Comparison of ENCODE assay signal across 20 cellular contexts in the genomic region with DNA sequence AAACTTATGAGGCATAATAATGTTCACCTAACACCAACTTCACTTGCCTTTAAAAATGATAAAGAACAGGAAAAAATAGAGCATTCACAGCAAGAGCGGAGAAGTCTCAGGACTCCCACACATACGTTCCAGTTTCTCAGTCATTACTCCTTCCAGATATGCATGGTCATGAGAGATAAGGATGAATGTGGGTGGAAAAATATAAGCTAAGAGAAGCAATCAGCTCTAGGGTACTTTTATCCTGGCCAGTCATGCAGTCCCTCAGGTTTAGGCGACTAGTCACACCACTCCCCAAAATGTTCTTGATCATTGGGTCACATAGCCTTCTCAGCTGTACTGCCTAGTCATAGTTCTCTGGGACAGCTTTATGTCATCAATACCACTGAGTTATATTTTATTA. TPM values are rescaled to one million over a fixed set of nuclear protein-coding genes. Genes with fewer than 3 reads are reported as not detected.
"Had no signal": no experiment of that assay in that cellular context is flagged by ENCODE, and none has a peak within 500 bp of the region (broad histone marks: within the 10 kb centered on the region; RNA-seq: fewer than 3 reads in every experiment).

No MANE protein-coding gene starts in this region.

- H3K27ac ChIP-seq: gastroesophageal sphincter, heart right ventricle, left ventricle myocardium inferior, tibial artery, VCaP had no signal

- DNase-seq: activated CD4-positive, alpha-beta T cell treated with anti-CD3 and anti-CD28 coated beads, Interleukin-2, amount 50 U/mL, for 48 hours; activated naive CD4-positive, alpha-beta T cell treated with anti-CD3 and anti-CD28 coated beads for 36 hours; activated naive CD8-positive, alpha-beta T cell treated with anti-CD3 and anti-CD28 coated beads, Interleukin-2, amount 50 U/mL, for 24 hours; effector memory CD4-positive, alpha-beta T cell; heart right ventricle; left ventricle myocardium inferior; naive thymus-derived CD8-positive, alpha-beta T cell; nucleus accumbens; stimulated activated CD4-positive, alpha-beta T cell treated with anti-CD3 and anti-CD28 coated beads, Interleukin-15, amount 100 ng/mL, for 24 hours; stimulated activated CD4-positive, alpha-beta T cell treated with anti-CD3 and anti-CD28 coated beads, Interleukin-4, amount 100 ng/mL, for 1 hour; stimulated activated naive B cell treated with anti-CD40 and anti-IgM and Interleukin-4, amounts not matched to agents 10 μg/mL and 1 μg/mL and 100 μg/mL, for 72 hours; tibial artery had no signal

- H3K27ac Mint-ChIP-seq: activated naive CD4-positive, alpha-beta T cell treated with anti-CD3 and anti-CD28 coated beads for 36 hours; activated naive CD8-positive, alpha-beta T cell treated with anti-CD3 and anti-CD28 coated beads, Interleukin-2, amount 50 U/mL, for 24 hours; activated T-helper 17 cell treated with anti-CD3 and anti-CD28 coated beads, Interleukin-2, amount 50 U/mL, for 72 hours; memory B cell; naive thymus-derived CD8-positive, alpha-beta T cell; stimulated activated naive B cell treated with anti-CD40 and anti-IgM and Interleukin-4, amounts not matched to agents 10 μg/mL and 1 μg/mL and 100 μg/mL, for 72 hours had no signal

- H3K36me3 ChIP-seq: gastroesophageal sphincter, heart right ventricle, left ventricle myocardium inferior, tibial artery had no signal

- H3K27me3 Mint-ChIP-seq: activated naive CD8-positive, alpha-beta T cell treated with anti-CD3 and anti-CD28 coated beads, Interleukin-2, amount 50 U/mL, for 24 hours; activated T-helper 17 cell treated with anti-CD3 and anti-CD28 coated beads, Interleukin-2, amount 50 U/mL, for 72 hours; central memory CD8-positive, alpha-beta T cell; memory B cell; naive thymus-derived CD8-positive, alpha-beta T cell; stimulated activated naive B cell treated with anti-CD40 and anti-IgM and Interleukin-4, amounts not matched to agents 10 μg/mL and 1 μg/mL and 100 μg/mL, for 72 hours had no signal

- H3K36me3 Mint-ChIP-seq: memory B cell; naive thymus-derived CD8-positive, alpha-beta T cell; stimulated activated naive B cell treated with anti-CD40 and anti-IgM and Interleukin-4, amounts not matched to agents 10 μg/mL and 1 μg/mL and 100 μg/mL, for 72 hours had no signal

- H3K27me3 ChIP-seq: gastroesophageal sphincter, heart right ventricle, tibial artery had no signal

- H3K4me1 ChIP-seq: gastroesophageal sphincter, heart right ventricle, left ventricle myocardium inferior, tibial artery had no signal

- H3K9me3 ChIP-seq: gastroesophageal sphincter, heart right ventricle, left ventricle myocardium inferior, tibial artery had no signal

- H3K4me3 Mint-ChIP-seq: activated naive CD4-positive, alpha-beta T cell treated with anti-CD3 and anti-CD28 coated beads for 36 hours; activated naive CD8-positive, alpha-beta T cell treated with anti-CD3 and anti-CD28 coated beads, Interleukin-2, amount 50 U/mL, for 24 hours; activated T-helper 17 cell treated with anti-CD3 and anti-CD28 coated beads, Interleukin-2, amount 50 U/mL, for 72 hours; central memory CD8-positive, alpha-beta T cell; memory B cell; naive thymus-derived CD8-positive, alpha-beta T cell; stimulated activated naive B cell treated with anti-CD40 and anti-IgM and Interleukin-4, amounts not matched to agents 10 μg/mL and 1 μg/mL and 100 μg/mL, for 72 hours had no signal

- H3K9me3 Mint-ChIP-seq: memory B cell; stimulated activated naive B cell treated with anti-CD40 and anti-IgM and Interleukin-4, amounts not matched to agents 10 μg/mL and 1 μg/mL and 100 μg/mL, for 72 hours had no signal

- H3K4me3 ChIP-seq: gastroesophageal sphincter, heart right ventricle, left ventricle myocardium inferior, tibial artery had no signal

- FAIRE-seq: keratinocyte had no signal

- H3K4me1 Mint-ChIP-seq: activated naive CD8-positive, alpha-beta T cell treated with anti-CD3 and anti-CD28 coated beads, Interleukin-2, amount 50 U/mL, for 24 hours; activated T-helper 17 cell treated with anti-CD3 and anti-CD28 coated beads, Interleukin-2, amount 50 U/mL, for 72 hours; central memory CD8-positive, alpha-beta T cell; memory B cell; naive thymus-derived CD8-positive, alpha-beta T cell; stimulated activated naive B cell treated with anti-CD40 and anti-IgM and Interleukin-4, amounts not matched to agents 10 μg/mL and 1 μg/mL and 100 μg/mL, for 72 hours had no signal

RNA-seq across cellular contexts. Expression of a gene that starts 29.2 kb away (rescaled TPM):
- total RNA-seq: activated naive CD4-positive, alpha-beta T cell treated with anti-CD3 and anti-CD28 coated beads for 36 hours; activated T-helper 17 cell treated with anti-CD3 and anti-CD28 coated beads, Interleukin-2, amount 50 U/mL, for 72 hours; naive thymus-derived CD8-positive, alpha-beta T cell; skeletal muscle tissue had no signal
- polyA plus RNA-seq: fibroblast of lung; naive thymus-derived CD8-positive, alpha-beta T cell had no signal
